In the genomic region with DNA sequence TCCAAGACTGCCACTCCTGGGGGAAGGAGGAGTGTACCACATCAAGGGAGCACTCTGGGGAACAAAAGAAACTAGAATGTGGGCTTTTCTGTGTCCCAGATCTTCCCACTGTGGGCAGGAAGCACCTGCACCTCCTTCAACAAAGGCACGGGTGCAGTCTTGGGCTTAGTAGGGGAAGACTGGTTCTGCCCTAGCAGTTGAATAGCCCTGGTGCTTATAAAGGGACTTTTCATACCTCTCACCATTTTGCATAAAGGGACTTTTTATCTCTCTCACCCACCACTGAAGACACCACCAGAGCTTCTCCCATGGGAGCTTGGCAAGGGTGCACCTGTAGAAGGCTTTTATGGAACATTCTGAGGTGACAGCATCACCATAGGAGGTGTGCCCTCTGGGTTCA, we compare ENCODE assay signal across 17 cellular contexts.
A peak's percentile ranks its signal among the peaks of the same experiment; 100 is the strongest.
DNase-seq lines count a peak whose midpoint lies in the region; ATAC-seq and TF ChIP-seq lines count a peak whose summit lies in the region.
"Had no signal": no experiment of that assay in that cellular context is flagged by ENCODE, and none has a peak within 500 bp of the region (broad histone marks: within the 10 kb centered on the region; RNA-seq: fewer than 3 reads in every experiment).

No MANE protein-coding gene starts in this region.

- peak overlapping the region; percentile 52 to 94 (median 88) for H3K4me2 ChIP-seq in BLaER1 treated with 17β-estradiol and CSF1 and Interleukin-3, amounts not matched to agents 10 nM and 100 nM
- H3K4me2 ChIP-seq: A549 had no signal

- CTCF ChIA-PET in activated CD4-positive, alpha-beta memory T cell treated with anti-CD3 and anti-CD28 coated beads, Interleukin-2, amount 10 ng/mL, durations not matched to agents 7 days and 5 days (lab: Charles Lee) = no interaction called here
- CTCF ChIA-PET in CD4-positive, alpha-beta memory T cell (lab: Charles Lee; ENCODE audit: partially characterized antibody) = no interaction called here

- POLR2A ChIA-PET in activated CD4-positive, alpha-beta memory T cell treated with anti-CD3 and anti-CD28 coated beads, Interleukin-2, amount 10 ng/mL, durations not matched to agents 7 days and 5 days (lab: Charles Lee) = no interaction called here
- POLR2A ChIA-PET in CD4-positive, alpha-beta memory T cell (lab: Charles Lee; ENCODE audit: partially characterized antibody) = no interaction called here

- peak overlapping the region in 6 of 11 experiments; percentile 64 to 80 (median 70); a peak in 11 of 22 replicates for H3K27ac ChIP-seq in BLaER1 treated with 17β-estradiol and CSF1 and Interleukin-3, amounts not matched to agents 10 nM and 100 nM
- no peak overlapping the region for H3K27ac ChIP-seq in adrenal gland
- H3K27ac ChIP-seq in CD4-positive, alpha-beta memory T cell (ENCODE audit: low read depth, low read length) = no peak overlapping the region
- H3K27ac ChIP-seq: A549, esophagus muscularis mucosa, psoas muscle, SK-N-MC had no signal

- peak overlapping the region in 1 of 10 experiments; percentile 12; a peak in 1 of 20 replicates for H3K4me3 ChIP-seq in BLaER1 treated with 17β-estradiol and CSF1 and Interleukin-3, amounts not matched to agents 10 nM and 100 nM
- no peak overlapping the region for H3K4me3 ChIP-seq in adrenal gland
- H3K4me3 ChIP-seq in CD4-positive, alpha-beta memory T cell (ENCODE audit: low read length in 2 of 2) = no peak overlapping the region
- H3K4me3 ChIP-seq: A549, esophagus muscularis mucosa, mucosa of descending colon, psoas muscle, SK-N-MC had no signal

- intact Hi-C loops in adrenal gland (cut with DNase I) = no loop called here
- intact Hi-C loops in CD4-positive, alpha-beta memory T cell (cut with micrococcal nuclease) = no loop called here

- H3K4me1 Mint-ChIP-seq in activated CD4-positive, alpha-beta memory T cell treated with anti-CD3 and anti-CD28 coated beads, Interleukin-2, amount 10 ng/mL, durations not matched to agents 7 days and 5 days = peaks cover 2% of the 10 kb centered on the region
- H3K4me1 Mint-ChIP-seq in CD4-positive, alpha-beta memory T cell = no peaks in the 10 kb centered on the region
- H3K4me1 Mint-ChIP-seq: central memory CD8-positive, alpha-beta T cell had no signal

- no peak for DNase-seq in adrenal gland
- DNase-seq in activated CD4-positive, alpha-beta memory T cell treated with anti-CD3 and anti-CD28 coated beads, Interleukin-2, amount 10 ng/mL, durations not matched to agents 7 days and 5 days = no peak
- DNase-seq in central memory CD4-positive, alpha-beta T cell = no peak
- DNase-seq in CD4-positive, alpha-beta memory T cell = no peak
- DNase-seq: DMS79; NCI-H1417; psoas muscle; stimulated activated CD4-positive, alpha-beta T cell treated with anti-CD3 and anti-CD28 coated beads, Interleukin-4, amount 100 ng/mL, for 4 hours had no signal

- peak; percentile 68 for ATAC-seq in GM19043 (IDR thresholded peaks at IDR 0.05; ENCODE audit: low read depth, unreplicated experiment)
- ATAC-seq in HG02588 (IDR thresholded peaks at IDR 0.05; ENCODE audit: unreplicated experiment) = peak; percentile 86
- ATAC-seq in HG03354 (IDR thresholded peaks at IDR 0.05; ENCODE audit: poor library complexity, severe bottlenecking, unreplicated experiment) = peak; percentile 65
- ATAC-seq: A549, psoas muscle had no signal

- H4K20me1 ChIP-seq in BLaER1 treated with 17β-estradiol and CSF1 and Interleukin-3, amounts not matched to agents 10 nM and 100 nM = no peaks in the 10 kb centered on the region

- peaks cover 9% of the 10 kb centered on the region for H3K27me3 Mint-ChIP-seq in activated CD4-positive, alpha-beta memory T cell treated with anti-CD3 and anti-CD28 coated beads, Interleukin-2, amount 10 ng/mL, durations not matched to agents 7 days and 5 days
- peaks cover 30 to 36% of the 10 kb centered on the region in 2 donors for H3K27me3 Mint-ChIP-seq in CD4-positive, alpha-beta memory T cell

- H3K36me3 ChIP-seq in BLaER1 treated with 17β-estradiol and CSF1 and Interleukin-3, amounts not matched to agents 10 nM and 100 nM = no peaks in the 10 kb centered on the region
- no peaks in the 10 kb centered on the region for H3K36me3 ChIP-seq in adrenal gland (replicated peaks in 1 of 2)
- no peaks in the 10 kb centered on the region for H3K36me3 ChIP-seq in CD4-positive, alpha-beta memory T cell (ENCODE audit: insufficient read depth, low read length)
- H3K36me3 ChIP-seq: esophagus muscularis mucosa had no signal

- peak overlapping the region in 4 of 11 experiments; percentile 5 to 27 (median 20); a peak in 5 of 22 replicates for H3K9ac ChIP-seq in BLaER1 treated with 17β-estradiol and CSF1 and Interleukin-3, amounts not matched to agents 10 nM and 100 nM

- peaks cover 29 to 57% (median 48%) of the 10 kb centered on the region in 10 experiments for H3K4me1 ChIP-seq in BLaER1 treated with 17β-estradiol and CSF1 and Interleukin-3, amounts not matched to agents 10 nM and 100 nM
- H3K4me1 ChIP-seq in adrenal gland (replicated peaks in 1 of 2) = no peaks in the 10 kb centered on the region
- no peaks in the 10 kb centered on the region for H3K4me1 ChIP-seq in CD4-positive, alpha-beta memory T cell (ENCODE audit: insufficient read depth, low read length)
- H3K4me1 ChIP-seq: A549, esophagus muscularis mucosa, psoas muscle had no signal

- no peak overlapping the region for H3K27ac Mint-ChIP-seq in activated CD4-positive, alpha-beta memory T cell treated with anti-CD3 and anti-CD28 coated beads, Interleukin-2, amount 10 ng/mL, durations not matched to agents 7 days and 5 days
- no peak overlapping the region for H3K27ac Mint-ChIP-seq in CD4-positive, alpha-beta memory T cell

- 57 to 78% (median 67%) methylated on average over 1 of the region's 1 CpG for WGBS in adrenal gland, 4 donors

- no peak for TF ChIP-seq CTCF in adrenal gland (IDR thresholded peaks at IDR 0.05)

- H3K36me3 Mint-ChIP-seq in activated CD4-positive, alpha-beta memory T cell treated with anti-CD3 and anti-CD28 coated beads, Interleukin-2, amount 10 ng/mL, durations not matched to agents 7 days and 5 days (ENCODE audit: low read depth) = no peaks in the 10 kb centered on the region
- peaks cover 0 to 4% of the 10 kb centered on the region in 2 donors for H3K36me3 Mint-ChIP-seq in CD4-positive, alpha-beta memory T cell

- peaks cover 8 to 27% (median 20%) of the 10 kb centered on the region in 11 experiments; a peak in 20 of 22 replicates for H3K9me3 ChIP-seq in BLaER1 treated with 17β-estradiol and CSF1 and Interleukin-3, amounts not matched to agents 10 nM and 100 nM (replicated peaks in 1 of 11)
- no peaks in the 10 kb centered on the region for H3K9me3 ChIP-seq in adrenal gland (replicated peaks in 1 of 3)
- no peaks in the 10 kb centered on the region for H3K9me3 ChIP-seq in CD4-positive, alpha-beta memory T cell (ENCODE audit: control insufficient read depth in 1 of 2, low read length in 2 of 2)

- no peaks in the 10 kb centered on the region for H3K9me3 Mint-ChIP-seq in activated CD4-positive, alpha-beta memory T cell treated with anti-CD3 and anti-CD28 coated beads, Interleukin-2, amount 10 ng/mL, durations not matched to agents 7 days and 5 days
- peaks cover 2 to 32% (median 15%) of the 10 kb centered on the region in 8 donors for H3K9me3 Mint-ChIP-seq in CD4-positive, alpha-beta memory T cell
- H3K9me3 Mint-ChIP-seq: central memory CD8-positive, alpha-beta T cell had no signal

- 0 out of 22 replicates have a peak, but pooled peaks cover 0 to 3% (median 0%) of the 10 kb centered on the region in 11 experiments for H3K27me3 ChIP-seq in BLaER1 treated with 17β-estradiol and CSF1 and Interleukin-3, amounts not matched to agents 10 nM and 100 nM
- H3K27me3 ChIP-seq in adrenal gland = no peaks in the 10 kb centered on the region
- peaks cover 5% of the 10 kb centered on the region for H3K27me3 ChIP-seq in CD4-positive, alpha-beta memory T cell (ENCODE audit: insufficient read depth, low read length)
- H3K27me3 ChIP-seq: esophagus muscularis mucosa had no signal

- no peak for TF ChIP-seq POLR2A in adrenal gland (IDR thresholded peaks at IDR 0.05)

- H3K4me3 Mint-ChIP-seq in activated CD4-positive, alpha-beta memory T cell treated with anti-CD3 and anti-CD28 coated beads, Interleukin-2, amount 10 ng/mL, durations not matched to agents 7 days and 5 days = no peak overlapping the region
- H3K4me3 Mint-ChIP-seq in CD4-positive, alpha-beta memory T cell = no peak overlapping the region
- H3K4me3 Mint-ChIP-seq: central memory CD8-positive, alpha-beta T cell had no signal

Comparison
In these comparisons a context has a peak if more than half of its experiments do, and no peak if none do; other contexts are left out.
1. H3K27ac ChIP-seq: peak in BLaER1 treated with 17β-estradiol and CSF1 and Interleukin-3, amounts not matched to agents 10 nM and 100 nM (6 of 11); none in adrenal gland (0 of 5) and CD4-positive, alpha-beta memory T cell (single experiment).
2. Peak in every context shown above with its lines, with median percentiles within 50 percentile points of each other: ATAC-seq.